31 cellular contexts compared by ENCODE assay signal in genomic region chr1:2989185-2989584, GRCh38. TPM values are rescaled to one million over a fixed set of nuclear protein-coding genes. Genes with fewer than 3 reads are reported as not detected.
"Had no signal": no experiment of that assay in that cellular context is flagged by ENCODE, and none has a peak within 500 bp of the region (broad histone marks: within the 10 kb centered on the region; RNA-seq: fewer than 3 reads in every experiment).

No MANE protein-coding gene starts in this region.

- H3K4me2 ChIP-seq: SK-N-SH had no signal

- H3K27ac Mint-ChIP-seq: activated CD4-positive, alpha-beta T cell treated with anti-CD3 and anti-CD28 coated beads for 36 hours; activated CD4-positive, alpha-beta T cell treated with anti-CD3 and anti-CD28 coated beads, Interleukin-2, amount 10 ng/mL, durations not matched to agents 7 days and 5 days; activated CD8-positive, alpha-beta T cell treated with anti-CD3 and anti-CD28 coated beads, Interleukin-2, amount 10 ng/mL, durations not matched to agents 7 days and 5 days; activated naive CD4-positive, alpha-beta T cell treated with anti-CD3 and anti-CD28 coated beads, Interleukin-2, amount 50 U/mL, for 24 hours; activated naive CD8-positive, alpha-beta T cell treated with anti-CD3 and anti-CD28 coated beads, Interleukin-2, amount 10 ng/mL, durations not matched to agents 7 days and 5 days; activated T-helper 1 cell treated with anti-CD3 and anti-CD28 coated beads, Interleukin-12 subunit alpha, Interleukin-12 subunit beta, Interleukin-2, Interleukin-4 antibody, amounts not matched to agents 30 ng/mL and 10 ng/mL and 1 ng/mL, durations not matched to agents 14 hours and 24 hours and 36 hours; T-helper 1 cell treated with Interleukin-12 subunit alpha and Interleukin-12 subunit beta and Interleukin-4 antibody, amounts not matched to agents 30 μg/mL and 1 μg/mL, for 36 hours; T-helper 2 cell treated with Interferon-gamma antibody and Interleukin-4, amounts not matched to agents 5 μg/mL and 100 μg/mL, for 36 hours; WTC11 had no signal

- ATAC-seq: activated CD4-positive, alpha-beta T cell treated with anti-CD3 and anti-CD28 coated beads for 36 hours; activated CD4-positive, CD25-positive, alpha-beta regulatory T cell treated with anti-CD3 and anti-CD28 coated beads, Interleukin-2, amount 50 U/mL, for 24 hours; activated CD8-positive, alpha-beta T cell treated with anti-CD3 and anti-CD28 coated beads, Interleukin-2, amount 10 ng/mL, durations not matched to agents 7 days and 5 days; activated T-cell treated with anti-CD3 and anti-CD28 coated beads, Interleukin-2, amount 50 U/mL, for 4 hours; Panc1; WTC11 had no signal

- H3K36me3 ChIP-seq: ascending aorta, cardiac muscle cell, SJSA1 had no signal

- H3K9ac ChIP-seq: SK-N-SH had no signal

- H3K4me3 ChIP-seq: ascending aorta, cardiac muscle cell, SJSA1 had no signal

- H3K27ac ChIP-seq: cardiac muscle cell, SJSA1 had no signal

- H3K4me3 Mint-ChIP-seq: activated CD4-positive, alpha-beta T cell treated with anti-CD3 and anti-CD28 coated beads for 36 hours; activated CD4-positive, alpha-beta T cell treated with anti-CD3 and anti-CD28 coated beads, Interleukin-2, amount 10 ng/mL, durations not matched to agents 7 days and 5 days; activated CD8-positive, alpha-beta T cell treated with anti-CD3 and anti-CD28 coated beads, Interleukin-2, amount 10 ng/mL, durations not matched to agents 7 days and 5 days; activated naive CD4-positive, alpha-beta T cell treated with anti-CD3 and anti-CD28 coated beads, Interleukin-2, amount 50 U/mL, for 24 hours; activated naive CD8-positive, alpha-beta T cell treated with anti-CD3 and anti-CD28 coated beads, Interleukin-2, amount 10 ng/mL, durations not matched to agents 7 days and 5 days; activated T-cell treated with anti-CD3 and anti-CD28 coated beads, Interleukin-2, amount 50 U/mL, for 4 hours; activated T-helper 1 cell treated with anti-CD3 and anti-CD28 coated beads, Interleukin-12 subunit alpha, Interleukin-12 subunit beta, Interleukin-2, Interleukin-4 antibody, amounts not matched to agents 30 ng/mL and 10 ng/mL and 1 ng/mL, durations not matched to agents 14 hours and 24 hours and 36 hours; T-helper 1 cell treated with Interleukin-12 subunit alpha and Interleukin-12 subunit beta and Interleukin-4 antibody, amounts not matched to agents 30 μg/mL and 1 μg/mL, for 36 hours; T-helper 2 cell treated with Interferon-gamma antibody and Interleukin-4, amounts not matched to agents 5 μg/mL and 100 μg/mL, for 36 hours; WTC11 had no signal

- H3K4me1 ChIP-seq: SJSA1 had no signal

- H3K4me1 Mint-ChIP-seq: activated CD4-positive, alpha-beta T cell treated with anti-CD3 and anti-CD28 coated beads for 36 hours; activated CD4-positive, alpha-beta T cell treated with anti-CD3 and anti-CD28 coated beads, Interleukin-2, amount 10 ng/mL, durations not matched to agents 7 days and 5 days; activated naive CD4-positive, alpha-beta T cell treated with anti-CD3 and anti-CD28 coated beads, Interleukin-2, amount 50 U/mL, for 24 hours; activated naive CD8-positive, alpha-beta T cell treated with anti-CD3 and anti-CD28 coated beads, Interleukin-2, amount 10 ng/mL, durations not matched to agents 7 days and 5 days; WTC11 had no signal

- H3K9me3 ChIP-seq: SJSA1, SK-N-SH had no signal

- DNase-seq: activated CD4-positive, alpha-beta T cell treated with anti-CD3 and anti-CD28 coated beads for 36 hours; activated CD4-positive, alpha-beta T cell treated with anti-CD3 and anti-CD28 coated beads, Interleukin-2, amount 10 ng/mL, durations not matched to agents 7 days and 5 days; activated CD4-positive, alpha-beta T cell treated with anti-CD3 and anti-CD28 coated beads, Interleukin-2, amount 50 U/mL, for 48 hours; activated CD8-positive, alpha-beta T cell treated with anti-CD3 and anti-CD28 coated beads, Interleukin-2, amount 10 ng/mL, durations not matched to agents 7 days and 5 days; activated naive CD8-positive, alpha-beta T cell treated with anti-CD3 and anti-CD28 coated beads, Interleukin-2, amount 10 ng/mL, durations not matched to agents 7 days and 5 days; activated T-cell treated with anti-CD3 and anti-CD28 coated beads for 4 hours; activated T-cell treated with anti-CD3 and anti-CD28 coated beads, Interleukin-2, amount 50 U/mL, for 4 hours; amygdala; Karpas-422; NCI-H1105; NCI-H1417 treated with DMSO at 0.1 percent for 48 hours; NCI-H187 treated with DMSO at 0.1 percent for 48 hours; NCI-H2081; NCI-H226; NCI-H524 treated with DMSO at 0.1 percent for 48 hours; RPMI8226; SHP77 treated with DMSO at 0.1 percent for 48 hours; SK-N-SH had no signal

- H3K27me3 Mint-ChIP-seq: activated CD4-positive, alpha-beta T cell treated with anti-CD3 and anti-CD28 coated beads, Interleukin-2, amount 10 ng/mL, durations not matched to agents 7 days and 5 days; activated naive CD4-positive, alpha-beta T cell treated with anti-CD3 and anti-CD28 coated beads, Interleukin-2, amount 50 U/mL, for 24 hours had no signal

- H3K27me3 ChIP-seq: ascending aorta, cardiac muscle cell, SJSA1 had no signal

RNA-seq across cellular contexts. Expression of gene ACTRT2, which starts 32.1 kb away (rescaled TPM):
- total RNA-seq: activated CD4-positive, alpha-beta T cell treated with anti-CD3 and anti-CD28 coated beads for 36 hours; activated CD4-positive, alpha-beta T cell treated with anti-CD3 and anti-CD28 coated beads, Interleukin-2, amount 10 ng/mL, durations not matched to agents 7 days and 5 days; activated CD8-positive, alpha-beta T cell treated with anti-CD3 and anti-CD28 coated beads, Interleukin-2, amount 10 ng/mL, durations not matched to agents 7 days and 5 days; activated naive CD8-positive, alpha-beta T cell treated with anti-CD3 and anti-CD28 coated beads, Interleukin-2, amount 10 ng/mL, durations not matched to agents 7 days and 5 days; activated T-cell treated with anti-CD3 and anti-CD28 coated beads, Interleukin-2, amount 50 U/mL, for 4 hours; activated T-helper 1 cell treated with anti-CD3 and anti-CD28 coated beads, Interleukin-12 subunit alpha, Interleukin-12 subunit beta, Interleukin-2, Interleukin-4 antibody, amounts not matched to agents 30 ng/mL and 10 ng/mL and 1 ng/mL, durations not matched to agents 14 hours and 24 hours and 36 hours; ascending aorta; cardiac muscle cell; MCF 10A; NCI-H460; SJSA1; WTC11 had no signal
- polyA plus RNA-seq: adipose tissue, cardiac muscle cell, SK-N-SH had no signal
